9 cellular contexts compared by ENCODE assay signal in genomic region chr1:94865369-94865768, GRCh38. TPM values are rescaled to one million over a fixed set of nuclear protein-coding genes. Genes with fewer than 3 reads are reported as not detected.
A peak's percentile ranks its signal among the peaks of the same experiment; 100 is the strongest.
DNase-seq lines count a peak whose midpoint lies in the region; ATAC-seq, FAIRE-seq and TF ChIP-seq lines count a peak whose summit lies in the region.
"Had no signal": no experiment of that assay in that cellular context is flagged by ENCODE, and none has a peak within 500 bp of the region (broad histone marks: within the 10 kb centered on the region; RNA-seq: fewer than 3 reads in every experiment).

No MANE protein-coding gene starts in this region.

- H3K9ac ChIP-seq in HUES48 (ENCODE audit: low read depth, low read length) = no peak overlapping the region
- H3K9ac ChIP-seq in kidney (ENCODE audit: low read length in 2 of 2) = peak overlapping the region in 1 of 2 donors; percentile 21
- no peak overlapping the region for H3K9ac ChIP-seq in skeletal muscle tissue (ENCODE audit: low read depth in 1 of 3, low read length in 3 of 3)

- no peaks in the 10 kb centered on the region for H3K27me3 ChIP-seq in HUES48 (ENCODE audit: control insufficient read depth, insufficient read depth, low read length)
- no peaks in the 10 kb centered on the region for H3K27me3 ChIP-seq in skeletal muscle tissue (ENCODE audit: control insufficient read depth in 3 of 3, insufficient read depth in 3 of 3, low read length in 3 of 3)

- H3K9me3 ChIP-seq in HUES48 (ENCODE audit: control insufficient read depth, insufficient read depth, low read length) (no peaks in the 10 kb centered on the region), kidney (ENCODE audit: control insufficient read depth in 1 of 2, low read length in 2 of 2) (no peaks in the 10 kb centered on the region), skeletal muscle tissue (ENCODE audit: control insufficient read depth in 3 of 3, low read length in 3 of 3) (no peaks in the 10 kb centered on the region)

- no peak for ATAC-seq in stimulated activated naive CD8-positive, alpha-beta T cell treated with anti-CD3 and anti-CD28 coated beads, Interleukin-15, Interleukin-2, amounts not matched to agents 100 U/mL and 50 U/mL, for 24 hours

- no peak overlapping the region for H3K4me3 ChIP-seq in HUES48 (ENCODE audit: low read depth, low read length)
- peak overlapping the region in 1 of 2 donors; percentile 12 for H3K4me3 ChIP-seq in kidney (ENCODE audit: low read length in 2 of 2)
- H3K4me3 ChIP-seq in skeletal muscle tissue (ENCODE audit: low read length in 3 of 3) = no peak overlapping the region

- CTCF ChIA-PET in GM10248 (lab: Yijun Ruan, JAX) = interaction anchor here (1.1 to 5.6 kb wide), 3 partner anchors 8 to 178 kb away, joined by 4 to 50 read pairs (median 23); no protein-coding TSS in a partner anchor

- no peak for DNase-seq in kidney
- DNase-seq in GDM1 (lab: John Stamatoyannopoulos, UW) = no peak
- no peak for DNase-seq in GM10248 (ENCODE audit: extremely low spot score)
- no peak for DNase-seq in stimulated activated naive CD8-positive, alpha-beta T cell treated with anti-CD3 and anti-CD28 coated beads, Interleukin-15, Interleukin-2, amounts not matched to agents 100 U/mL and 50 U/mL, for 24 hours
- no peak for DNase-seq in NCI-H345 (lab: John Stamatoyannopoulos, UW)

- intact Hi-C loops in kidney (cut with DNase I) = loop anchor here (10.0 kb wide), 1 partner anchor 59 kb away; the partner anchor contains the start of gene CNN3

- H3K36me3 ChIP-seq in HUES48 (ENCODE audit: control insufficient read depth, insufficient read depth, low read length) (no peaks in the 10 kb centered on the region), kidney (ENCODE audit: control insufficient read depth in 1 of 2, insufficient read depth in 2 of 2, low read length in 2 of 2) (no peaks in the 10 kb centered on the region), skeletal muscle tissue (ENCODE audit: control insufficient read depth in 3 of 3, insufficient read depth in 3 of 3, low read length in 3 of 3) (no peaks in the 10 kb centered on the region)

- H3K27ac ChIP-seq in HUES48 (ENCODE audit: low read depth, low read length) = peak overlapping the region; percentile 72
- peak overlapping the region; percentile 63 for H3K27ac ChIP-seq in cingulate gyrus (ENCODE audit: low read depth, low read length)
- peak overlapping the region; percentile 92 to 98 for H3K27ac ChIP-seq in kidney (ENCODE audit: low read depth in 2 of 2, low read length in 2 of 2)
- peak overlapping the region; percentile 76 for H3K27ac ChIP-seq in skeletal muscle tissue (ENCODE audit: low read depth, low read length)

- TF ChIP-seq CTCF in kidney (IDR thresholded peaks at IDR 0.05; ENCODE audit: borderline replicate concordance, extremely low read depth, insufficient read depth) (no peak), GM10248 (IDR thresholded peaks at IDR 0.05; ENCODE audit: control extremely low read depth, extremely low read depth, low read depth, missing control alignments) (no peak)

- POLR2A ChIA-PET in GM10248 (lab: Yijun Ruan, JAX) = no interaction called here

- no peak for FAIRE-seq in kidney (lab: Jason Lieb, UNC)

- H3K4me1 ChIP-seq in HUES48 (ENCODE audit: control insufficient read depth, insufficient read depth, low read length) (peaks cover 60% of the 10 kb centered on the region), kidney (ENCODE audit: control insufficient read depth in 1 of 2, insufficient read depth in 1 of 2, low read depth in 1 of 2, low read length in 2 of 2) (peaks cover 32 to 51% of the 10 kb centered on the region in 2 donors), skeletal muscle tissue (ENCODE audit: control insufficient read depth in 3 of 3, insufficient read depth in 3 of 3, low read length in 3 of 3) (peaks cover 18 to 22% (median 18%) of the 10 kb centered on the region in 3 donors)

RNA-seq across cellular contexts. Expression of gene SLC44A3, which starts 45.2 kb away (rescaled TPM):
- total RNA-seq in kidney (49.6 TPM), skeletal muscle tissue (2.6 TPM)
- polyA plus RNA-seq in kidney (ENCODE audit: insufficient read depth, low read depth, low replicate concordance) = 35.2 TPM
- total RNA-seq: activated CD8-positive, alpha-beta memory T cell treated with anti-CD3 and anti-CD28 coated beads for 36 hours had no signal

Comparison
In these comparisons a context has a peak if more than half of its experiments do, and no peak if none do; other contexts are left out.
1. RNA of gene SLC44A3, which starts 45.2 kb away (total RNA-seq): 49.6 TPM in kidney (single experiment); 2.6 TPM in skeletal muscle tissue (single experiment); every median in the first group is over 10 times any median in the second.
2. Peak in every context shown above with its lines, with median percentiles within 50 percentile points of each other: H3K27ac ChIP-seq.